Comparison of ENCODE assay signal across 13 cellular contexts in genomic region chr21:17451364-17451869, GRCh38.
DNase-seq lines count a peak whose midpoint lies in the region; ATAC-seq, FAIRE-seq and TF ChIP-seq lines count a peak whose summit lies in the region.
"Had no signal": no experiment of that assay in that cellular context is flagged by ENCODE, and none has a peak within 500 bp of the region (broad histone marks: within the 10 kb centered on the region; RNA-seq: fewer than 3 reads in every experiment).

No MANE protein-coding gene starts in this region.

- H4K20me1 ChIP-seq in K562 (replicated peaks; ENCODE audit: control insufficient read depth, insufficient read depth, low read length) (no peaks in the 10 kb centered on the region), hepatocyte (ENCODE audit: insufficient read depth, poor library complexity, severe bottlenecking) (no peaks in the 10 kb centered on the region)

- no peak overlapping the region for H3K4me2 ChIP-seq in K562 (ENCODE audit: insufficient read depth, low read length)
- H3K4me2 ChIP-seq in hepatocyte = no peak overlapping the region

- POLR2A ChIA-PET in K562 (lab: Yijun Ruan, JAX) = interaction anchor here (0.7 kb wide), 1 partner anchor 363 kb away, joined by 3 read pairs; no protein-coding TSS in a partner anchor

- no peak for TF ChIP-seq EP300 in K562 (IDR thresholded peaks at IDR 0.05; ENCODE audit: low read length)

- H3K9ac ChIP-seq in K562 (ENCODE audit: insufficient read depth in 1 of 2, low read depth in 2 of 2, low read length in 2 of 2) = no peak overlapping the region

- H3K79me2 ChIP-seq in K562 (ENCODE audit: control insufficient read depth, insufficient read depth, low read length) = no peaks in the 10 kb centered on the region
- H3K79me2 ChIP-seq in hepatocyte = no peaks in the 10 kb centered on the region

- 2% methylated on average over 4 of the region's 4 CpGs for WGBS in K562 (ENCODE audit: insufficient coverage, low coverage, missing lambda C conversion rate)
- WGBS in hepatocyte (ENCODE audit: low lambda C conversion rate, missing lambda C conversion rate) = 67% methylated on average over 4 of the region's 4 CpGs
- 31 to 32% methylated on average over 4 of the region's 4 CpGs for WGBS in aorta, 2 donors

- no peaks in the 10 kb centered on the region for H3K36me3 ChIP-seq in right atrium auricular region
- no peaks in the 10 kb centered on the region for H3K36me3 ChIP-seq in K562 (ENCODE audit: control insufficient read depth, insufficient read depth, low read length)
- no peaks in the 10 kb centered on the region for H3K36me3 ChIP-seq in hepatocyte (replicated peaks; ENCODE audit: insufficient read depth, low read depth)
- no peaks in the 10 kb centered on the region for H3K36me3 ChIP-seq in aorta (ENCODE audit: control insufficient read depth in 1 of 2, insufficient read depth in 2 of 2, low read length in 1 of 2)
- H3K36me3 ChIP-seq: uterus had no signal

- CTCF ChIA-PET in K562 (lab: Yijun Ruan, JAX; ENCODE audit: low intra/inter-chr PET ratio) = no interaction called here

- no peaks in the 10 kb centered on the region for H3K9me2 ChIP-seq in hepatocyte (replicated peaks; ENCODE audit: insufficient read depth)

- H3K9me3 ChIP-seq in right atrium auricular region (no peaks in the 10 kb centered on the region), K562 (replicated peaks; ENCODE audit: control insufficient read depth, insufficient read depth, low read depth, low read length) (no peaks in the 10 kb centered on the region), hepatocyte (ENCODE audit: low read depth) (no peaks in the 10 kb centered on the region), aorta (ENCODE audit: control insufficient read depth, low read length) (no peaks in the 10 kb centered on the region)
- H3K9me3 ChIP-seq: uterus had no signal

- ATAC-seq in Right ventricle myocardium inferior = peak; percentile 66
- ATAC-seq in K562 = no peak
- ATAC-seq in aorta (ENCODE audit: low FRiP score) = peak; percentile 73

- H2AFZ ChIP-seq in K562 (ENCODE audit: low read depth, low read length) (no peak overlapping the region), hepatocyte (no peak overlapping the region)

- H3K27ac ChIP-seq in right atrium auricular region (peak overlapping the region in 1 of 2 donors; percentile 20), K562 (ENCODE audit: extremely low read depth, low read depth, low read length) (no peak overlapping the region), hepatocyte (peak overlapping the region; percentile 14), aorta (ENCODE audit: low read depth in 1 of 2, low read length in 2 of 2) (no peak overlapping the region)

- no peak for TF ChIP-seq POLR2A in K562 (conservative IDR thresholded peaks at IDR 0.05)

- no peaks in the 10 kb centered on the region for H3K9me1 ChIP-seq in K562 (ENCODE audit: control insufficient read depth, insufficient read depth, low read length)

- H3K4me3 ChIP-seq in right atrium auricular region (no peak overlapping the region), K562 (no peak overlapping the region), hepatocyte (no peak overlapping the region), aorta (ENCODE audit: low read length in 2 of 2) (no peak overlapping the region)
- H3K4me3 ChIP-seq: uterus had no signal

- TF ChIP-seq RAD21 in K562 (CRISPR knock-in tag; conservative IDR thresholded peaks at IDR 0.05 in 1 of 2, IDR thresholded peaks at IDR 0.05 in 1 of 2) = no peak

- intact Hi-C loops in Right ventricle myocardium inferior (cut with DNase I) = no loop called here
- intact Hi-C loops in K562 (cut with micrococcal nuclease) = no loop called here
- intact Hi-C loops in aorta (cut with DNase I) = loop anchor here in 1 of 2 donors (5.0 kb wide), 1 partner anchor 51 kb away; no protein-coding TSS in a partner anchor

- DNase-seq in Right ventricle myocardium inferior (ENCODE audit: missing footprints) (no peak), right atrium auricular region (ENCODE audit: low spot score) (no peak), K562 (ENCODE audit: extremely low read depth in 1 of 4, low spot score in 3 of 4) (no peak), hepatocyte (ENCODE audit: low spot score) (no peak), aorta (no peak), NCI-H2227 treated with DMSO at 0.1 percent for 48 hours (lab: John Stamatoyannopoulos, UW) (no peak), occipital lobe (lab: John Stamatoyannopoulos, UW) (no peak)
- DNase-seq in activated CD8-positive, alpha-beta memory T cell treated with anti-CD3 and anti-CD28 coated beads, Interleukin-2, amount 50 U/mL, for 4 hours = no peak
- DNase-seq: activated naive CD4-positive, alpha-beta T cell; naive B cell; NCI-H2081 treated with DMSO at 0.1 percent for 48 hours; T-helper 2 cell had no signal

- no peak for FAIRE-seq in K562 (lab: Jason Lieb, UNC)

- H3K4me1 ChIP-seq in right atrium auricular region (no peaks in the 10 kb centered on the region), K562 (replicated peaks in 1 of 2; ENCODE audit: control insufficient read depth in 2 of 2, insufficient read depth in 2 of 2, low read length in 2 of 2) (no peaks in the 10 kb centered on the region; a peak in 1 of 5 replicates), hepatocyte (ENCODE audit: insufficient read depth) (no peaks in the 10 kb centered on the region), aorta (ENCODE audit: control insufficient read depth in 1 of 2, insufficient read depth in 2 of 2, low read length in 2 of 2) (peaks cover 0 to 1% of the 10 kb centered on the region in 2 donors)
- H3K4me1 ChIP-seq: uterus had no signal

- no TSS peak for BruUV-seq in K562 (replicated peaks; lab: Mats Ljungman, UMichigan)

- no peaks in the 10 kb centered on the region for H3K27me3 ChIP-seq in right atrium auricular region
- no peaks in the 10 kb centered on the region for H3K27me3 ChIP-seq in K562 (ENCODE audit: control insufficient read depth in 2 of 2, insufficient read depth in 2 of 2, low read length in 2 of 2)
- no peaks in the 10 kb centered on the region for H3K27me3 ChIP-seq in hepatocyte
- no peaks in the 10 kb centered on the region for H3K27me3 ChIP-seq in aorta (ENCODE audit: control insufficient read depth in 1 of 2, insufficient read depth in 2 of 2, low read length in 1 of 2)
- H3K27me3 ChIP-seq: uterus had no signal

- in situ Hi-C loops in K562 (cut with MboI) = no loop called here

- TF ChIP-seq CTCF in right atrium auricular region (IDR thresholded peaks at IDR 0.05) (no peak), K562 (IDR thresholded peaks at IDR 0.05 in 2 of 3, conservative IDR thresholded peaks at IDR 0.05 in 1 of 3; ENCODE audit: insufficient read depth in 2 of 3, low read depth in 1 of 3, low read length in 3 of 3) (no peak), hepatocyte (IDR thresholded peaks at IDR 0.05; ENCODE audit: poor library complexity) (no peak)

TF ChIP-seq in K562, 482 proteins besides CTCF, POLR2A, EP300 and RAD21:
- no peak for TF ChIP-seq CEBPG (CRISPR knock-in tag; IDR thresholded peaks at IDR 0.05)
- peak; percentile 63 to 79; a peak in 3 of 4 replicates for TF ChIP-seq CEBPG (tag; conservative IDR thresholded peaks at IDR 0.05 in 1 of 2, IDR thresholded peaks at IDR 0.05 in 1 of 2)
- peak; percentile 32; the same call in 1 of the 2 replicates for TF ChIP-seq JUND (IDR thresholded peaks at IDR 0.05; ENCODE audit: borderline replicate concordance, low read depth, low read length)
- TF ChIP-seq JUND (tag; IDR thresholded peaks at IDR 0.05; ENCODE audit: borderline replicate concordance, low read depth, low read length) = no peak; the same call in 1 of the 3 replicates
- TF ChIP-seq ATF1 (CRISPR knock-in tag; IDR thresholded peaks at IDR 0.05) = no peak
- TF ChIP-seq ATF1 (tag; IDR thresholded peaks at IDR 0.05) = peak; percentile 40; the same call in 1 of the 2 replicates
- TF ChIP-seq ATF7 (IDR thresholded peaks at IDR 0.05) = peak; percentile 75; the same call in 1 of the 2 replicates
- TF ChIP-seq CEBPB (tag; IDR thresholded peaks at IDR 0.05) = peak; percentile 77
- TF ChIP-seq, protein P1, sequence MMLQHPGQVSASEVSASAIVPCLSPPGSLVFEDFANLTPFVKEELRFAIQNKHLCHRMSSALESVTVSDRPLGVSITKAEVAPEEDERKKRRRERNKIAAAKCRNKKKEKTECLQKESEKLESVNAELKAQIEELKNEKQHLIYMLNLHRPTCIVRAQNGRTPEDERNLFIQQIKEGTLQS (IDR thresholded peaks at IDR 0.05) = peak; percentile 90
- TF ChIP-seq, protein P1 (CRISPR knock-in tag; conservative IDR thresholded peaks at IDR 0.05) = no peak
- no peak for TF ChIP-seq FOS (IDR thresholded peaks at IDR 0.05; ENCODE audit: extremely low read depth, insufficient read length)
- TF ChIP-seq ZNF449 (CRISPR knock-in tag; IDR thresholded peaks at IDR 0.05) = no peak
